In the genomic region with DNA sequence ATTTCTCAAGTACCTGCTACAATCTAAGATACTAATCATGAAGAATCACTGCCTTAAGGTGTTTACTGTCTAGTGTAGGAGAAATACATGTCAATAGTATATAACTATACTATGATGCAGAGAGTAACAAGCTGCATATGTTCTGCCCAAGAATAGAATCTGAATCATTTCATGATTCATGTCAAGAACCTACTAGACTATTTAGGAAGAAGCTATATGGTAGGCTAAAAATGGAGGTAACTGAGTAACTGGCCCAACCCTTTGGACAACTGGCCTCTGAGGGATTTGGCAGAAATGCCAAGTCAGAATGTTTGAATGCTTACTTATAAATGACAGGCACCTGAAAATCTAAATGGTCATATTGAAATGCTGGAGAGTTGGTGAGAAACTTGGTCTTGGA, we compare ENCODE assay signal across 29 cellular contexts. TPM values are rescaled to one million over a fixed set of nuclear protein-coding genes. Genes with fewer than 3 reads are reported as not detected.
"Had no signal": no experiment of that assay in that cellular context is flagged by ENCODE, and none has a peak within 500 bp of the region (broad histone marks: within the 10 kb centered on the region; RNA-seq: fewer than 3 reads in every experiment).

No MANE protein-coding gene starts in this region.

- DNase-seq: dermis blood vessel endothelial cell; effector memory CD4-positive, alpha-beta T cell; foreskin melanocyte; glutamatergic neuron; heart right ventricle; hippocampal formation; left cardiac atrium; left lung; mesendoderm; midbrain; naive thymus-derived CD8-positive, alpha-beta T cell; nephron progenitor cell; nucleus accumbens; stimulated activated CD4-positive, alpha-beta T cell treated with anti-CD3 and anti-CD28 coated beads, Interleukin-2, amount 100 ng/mL, for 24 hours; stimulated activated CD4-positive, alpha-beta T cell treated with anti-CD3 and anti-CD28 coated beads, Interleukin-4, amount 100 ng/mL, for 24 hours; stimulated activated naive CD4-positive, alpha-beta T cell treated with Interleukin-2 at 50 U/mL for 16 hours; substantia nigra; testis; tibial artery had no signal

- H3K4me3 ChIP-seq: coronary artery, heart right ventricle, left lung, prostate gland, right atrium auricular region, testis, tibial artery had no signal

- FAIRE-seq: endothelial cell of umbilical vein, islet of Langerhans, urothelium cell line had no signal

- ATAC-seq: heart right ventricle; left cardiac atrium; left lung; naive thymus-derived CD8-positive, alpha-beta T cell; sciatic nerve; stimulated activated effector memory CD8-positive, alpha-beta T cell treated with anti-CD3 and anti-CD28 coated beads, Interleukin-12 subunit alpha, Interleukin-12 subunit beta, amount 100 ng/mL, for 72 hours had no signal

- H3K9me3 ChIP-seq: heart right ventricle, left lung, prostate gland, right atrium auricular region, testis, tibial artery had no signal

- H3K36me3 ChIP-seq: heart right ventricle, left lung, prostate gland, right atrium auricular region, tibial artery had no signal

- H3K27me3 ChIP-seq: left lung, right atrium auricular region, testis, tibial artery had no signal

- H3K4me1 ChIP-seq: left lung, prostate gland had no signal

- H3K27ac ChIP-seq: coronary artery, heart right ventricle, left lung, prostate gland, right atrium auricular region, testis, tibial artery had no signal

RNA-seq across cellular contexts. Expression of a gene that starts 59.9 kb away (rescaled TPM):
- total RNA-seq: endothelial cell of umbilical vein, lung microvascular endothelial cell, osteocyte had no signal
- polyA plus RNA-seq: endothelial cell of umbilical vein; naive thymus-derived CD8-positive, alpha-beta T cell had no signal
